In the genomic region with DNA sequence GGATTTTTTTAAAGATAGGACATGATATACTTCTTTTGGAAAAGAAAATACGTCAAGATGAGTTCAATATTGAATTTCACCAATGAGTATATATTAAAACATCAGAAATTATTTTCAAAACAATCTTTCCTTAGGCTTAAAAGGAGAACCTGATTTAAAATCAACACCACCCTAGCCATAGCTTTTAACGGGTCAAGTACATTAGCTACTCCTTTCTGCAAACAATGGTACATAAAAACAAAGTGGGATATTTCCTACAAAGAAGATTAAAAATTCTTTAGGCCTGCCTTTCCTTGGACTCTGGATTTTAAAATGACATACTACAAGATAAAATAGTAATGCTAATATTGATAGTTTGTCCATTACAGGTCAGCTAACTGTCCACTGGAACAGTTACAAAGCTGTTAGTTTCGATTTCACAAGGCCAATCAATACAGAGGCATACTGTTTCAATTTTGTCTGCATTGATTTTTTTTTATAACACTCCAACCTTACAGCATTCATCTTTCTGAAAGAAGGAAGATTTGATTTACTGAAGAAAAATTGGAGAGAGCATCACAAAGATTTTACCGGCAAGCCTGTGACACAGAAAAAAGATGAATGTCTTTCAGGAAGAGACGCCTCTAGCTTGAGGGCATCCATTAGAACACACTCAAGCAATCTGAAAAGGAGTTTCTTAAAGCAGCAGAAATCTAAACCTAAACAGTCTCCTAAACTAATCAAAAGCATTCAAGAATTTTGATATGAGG, we compare ENCODE assay signal across 16 cellular contexts.
DNase-seq lines count a peak whose midpoint lies in the region; ATAC-seq, FAIRE-seq and TF ChIP-seq lines count a peak whose summit lies in the region.
"Had no signal": no experiment of that assay in that cellular context is flagged by ENCODE, and none has a peak within 500 bp of the region (broad histone marks: within the 10 kb centered on the region; RNA-seq: fewer than 3 reads in every experiment).

No MANE protein-coding gene starts in this region.

- FAIRE-seq in islet of Langerhans (lab: Jason Lieb, UNC) (peak; percentile 97), frontal cortex (lab: Jason Lieb, UNC) (no peak)
- FAIRE-seq: G401.6 had no signal

- no peaks in the 10 kb centered on the region for H3K9me3 ChIP-seq in subcutaneous abdominal adipose tissue (ENCODE audit: control insufficient read depth in 5 of 5, low read length in 5 of 5)
- H3K9me3 ChIP-seq: SJCRH30, tibial nerve had no signal

- H3K4me3 ChIP-seq in brain microvascular endothelial cell (ENCODE audit: low read depth, low read length) = peak overlapping the region; percentile 10
- H3K4me3 ChIP-seq in subcutaneous abdominal adipose tissue (ENCODE audit: low read depth in 1 of 5, low read length in 5 of 5) = peak overlapping the region; percentile 28 to 45 (median 32)
- H3K4me3 ChIP-seq: cardiac muscle cell, SJCRH30 had no signal

- no peak overlapping the region for H3K27ac ChIP-seq in brain microvascular endothelial cell
- no peak overlapping the region for H3K27ac ChIP-seq in subcutaneous abdominal adipose tissue (ENCODE audit: low read depth, low read length)
- H3K27ac ChIP-seq: 22Rv1, cardiac muscle cell, SJCRH30 had no signal

- ATAC-seq in HG03457 (IDR thresholded peaks at IDR 0.05; ENCODE audit: unreplicated experiment) = no peak

- H3K27me3 ChIP-seq in brain microvascular endothelial cell (replicated peaks) = no peaks in the 10 kb centered on the region
- H3K27me3 ChIP-seq in subcutaneous abdominal adipose tissue (ENCODE audit: control insufficient read depth in 5 of 5, insufficient read depth in 4 of 5, low read length in 5 of 5) = no peaks in the 10 kb centered on the region
- H3K27me3 ChIP-seq: cardiac muscle cell, SJCRH30, tibial nerve had no signal

- DNase-seq in NCI-H146 (lab: John Stamatoyannopoulos, UW) (peak; percentile 6), NCI-H146 treated with DMSO at 0.1 percent for 48 hours (lab: John Stamatoyannopoulos, UW; ENCODE audit: unreplicated experiment) (no peak), brain microvascular endothelial cell (no peak), frontal cortex (ENCODE audit: low spot score in 2 of 2) (no peak), NCI-H82 (lab: John Stamatoyannopoulos, UW) (no peak)
- DNase-seq: activated gamma-delta T cell treated with Interleukin-2 at 50 U/mL for 16 hours, naive B cell, NCI-H345, SJCRH30 had no signal

- H3K36me3 ChIP-seq in brain microvascular endothelial cell (replicated peaks) (no peaks in the 10 kb centered on the region), subcutaneous abdominal adipose tissue (ENCODE audit: control insufficient read depth in 5 of 5, insufficient read depth in 5 of 5, low read length in 5 of 5) (peaks cover 0 to 5% (median 0%) of the 10 kb centered on the region in 5 donors)
- H3K36me3 ChIP-seq: SJCRH30, tibial nerve had no signal

- no peak for TF ChIP-seq CTCF in brain microvascular endothelial cell (IDR thresholded peaks at IDR 0.05; ENCODE audit: low read depth, low read length, missing control alignments)

- no peaks in the 10 kb centered on the region for H3K4me1 ChIP-seq in subcutaneous abdominal adipose tissue (ENCODE audit: control insufficient read depth in 5 of 5, insufficient read depth in 5 of 5, low read length in 5 of 5)
- H3K4me1 ChIP-seq: SJCRH30 had no signal

- no peak overlapping the region for H3K9ac ChIP-seq in subcutaneous abdominal adipose tissue (ENCODE audit: low read length in 5 of 5)

- in situ Hi-C loops in brain microvascular endothelial cell (cut with HindIII; ENCODE audit: low pct_ligation_motif_present, low sequenced_read_pairs) = no loop called here
